31 cellular contexts compared by ENCODE assay signal in genomic region chr4:154308207-154308606, GRCh38.
DNase-seq lines count a peak whose midpoint lies in the region; ATAC-seq, FAIRE-seq and TF ChIP-seq lines count a peak whose summit lies in the region.
"Had no signal": no experiment of that assay in that cellular context is flagged by ENCODE, and none has a peak within 500 bp of the region (broad histone marks: within the 10 kb centered on the region; RNA-seq: fewer than 3 reads in every experiment).

No MANE protein-coding gene starts in this region.

- H3K9ac ChIP-seq in K562 (ENCODE audit: insufficient read depth in 1 of 2, low read depth in 2 of 2, low read length in 2 of 2) = no peak overlapping the region
- H3K9ac ChIP-seq: BLaER1; BLaER1 treated with 17β-estradiol and CSF1 and Interleukin-3, amounts not matched to agents 10 nM and 100 nM had no signal

- WGBS in K562 (ENCODE audit: insufficient coverage, low coverage, missing lambda C conversion rate) = 50% methylated on average over 1 of the region's 1 CpG

- POLR2A ChIA-PET in HEK293 (lab: Yijun Ruan, JAX) = no interaction called here
- POLR2A ChIA-PET in K562 (lab: Yijun Ruan, JAX) = no interaction called here

- no peaks in the 10 kb centered on the region for H3K9me1 ChIP-seq in K562 (ENCODE audit: control insufficient read depth, insufficient read depth, low read length)

- H4K20me1 ChIP-seq in K562 (replicated peaks; ENCODE audit: control insufficient read depth, insufficient read depth, low read length) = no peaks in the 10 kb centered on the region
- H4K20me1 ChIP-seq: BLaER1; BLaER1 treated with 17β-estradiol and CSF1 and Interleukin-3, amounts not matched to agents 10 nM and 100 nM had no signal

- no peak overlapping the region for H3K27ac ChIP-seq in HEK293 (ENCODE audit: extremely low read depth, low read depth, low read length)
- H3K27ac ChIP-seq in K562 (ENCODE audit: extremely low read depth, low read depth, low read length) = no peak overlapping the region
- H3K27ac ChIP-seq: 22Rv1; A549; BLaER1; BLaER1 treated with 17β-estradiol and CSF1 and Interleukin-3, amounts not matched to agents 10 nM and 100 nM; C4-2B had no signal

- in situ Hi-C loops in K562 (cut with MboI) = no loop called here

- no peak for ATAC-seq in K562
- ATAC-seq in left ventricle myocardium superior = no peak
- ATAC-seq: A549; CD8-positive, alpha-beta T cell had no signal

- H3K4me3 ChIP-seq in HEK293 (ENCODE audit: low read depth, low read length) (no peak overlapping the region), K562 (no peak overlapping the region)
- H3K4me3 ChIP-seq: A549; BLaER1; BLaER1 treated with 17β-estradiol and CSF1 and Interleukin-3, amounts not matched to agents 10 nM and 100 nM had no signal

- no peak overlapping the region for H2AFZ ChIP-seq in K562 (ENCODE audit: low read depth, low read length)

- H3K79me2 ChIP-seq in K562 (ENCODE audit: control insufficient read depth, insufficient read depth, low read length) = no peaks in the 10 kb centered on the region

- no peak for TF ChIP-seq POLR2A in K562 (conservative IDR thresholded peaks at IDR 0.05)

- intact Hi-C loops in K562 (cut with micrococcal nuclease) = no loop called here
- intact Hi-C loops in left ventricle myocardium superior (cut with micrococcal nuclease) = no loop called here

- H3K27me3 ChIP-seq in K562 (ENCODE audit: control insufficient read depth in 2 of 2, insufficient read depth in 2 of 2, low read length in 2 of 2) = no peaks in the 10 kb centered on the region
- H3K27me3 ChIP-seq: BE2C; BLaER1; BLaER1 treated with 17β-estradiol and CSF1 and Interleukin-3, amounts not matched to agents 10 nM and 100 nM had no signal

- no peaks in the 10 kb centered on the region for H3K36me3 ChIP-seq in HEK293 (ENCODE audit: control insufficient read depth in 2 of 2, insufficient read depth in 1 of 2, low read length in 2 of 2)
- H3K36me3 ChIP-seq in K562 (ENCODE audit: control insufficient read depth, insufficient read depth, low read length) = no peaks in the 10 kb centered on the region
- H3K36me3 ChIP-seq: BE2C had no signal

- TF ChIP-seq CTCF in HEK293 (tag by site-specific recombination; IDR thresholded peaks at IDR 0.05) (no peak), K562 (IDR thresholded peaks at IDR 0.05 in 2 of 3, conservative IDR thresholded peaks at IDR 0.05 in 1 of 3; ENCODE audit: insufficient read depth in 2 of 3, low read depth in 1 of 3, low read length in 3 of 3) (no peak)

- H3K9me3 ChIP-seq in HEK293 (ENCODE audit: control insufficient read depth, insufficient read depth, low read depth, low read length) = no peaks in the 10 kb centered on the region
- no peaks in the 10 kb centered on the region for H3K9me3 ChIP-seq in K562 (replicated peaks; ENCODE audit: control insufficient read depth, insufficient read depth, low read depth, low read length)
- H3K9me3 ChIP-seq: A549, BE2C, BLaER1, Caco-2 had no signal

- H3K4me1 ChIP-seq in HEK293 (ENCODE audit: control insufficient read depth, insufficient read depth, low read length) = no peaks in the 10 kb centered on the region
- no peaks in the 10 kb centered on the region for H3K4me1 ChIP-seq in K562 (replicated peaks in 1 of 2; ENCODE audit: control insufficient read depth in 2 of 2, insufficient read depth in 2 of 2, low read length in 2 of 2)
- H3K4me1 ChIP-seq: A549; BE2C; BLaER1 treated with 17β-estradiol and CSF1 and Interleukin-3, amounts not matched to agents 10 nM and 100 nM; Caco-2 had no signal

- H3K4me2 ChIP-seq in K562 (ENCODE audit: insufficient read depth, low read length) = no peak overlapping the region
- H3K4me2 ChIP-seq: A549; BLaER1; BLaER1 treated with 17β-estradiol and CSF1 and Interleukin-3, amounts not matched to agents 10 nM and 100 nM had no signal

- no TSS peak for BruUV-seq in K562 (replicated peaks; lab: Mats Ljungman, UMichigan)

- no peak for FAIRE-seq in K562 (lab: Jason Lieb, UNC)
- FAIRE-seq: A204.1, A549, D721Med had no signal

- CTCF ChIA-PET in HEK293 (lab: Yijun Ruan, JAX) (no interaction called here), K562 (lab: Yijun Ruan, JAX; ENCODE audit: low intra/inter-chr PET ratio) (no interaction called here)

- TF ChIP-seq EP300 in K562 (IDR thresholded peaks at IDR 0.05; ENCODE audit: low read length) = no peak

- TF ChIP-seq RAD21 in K562 (CRISPR knock-in tag; conservative IDR thresholded peaks at IDR 0.05 in 1 of 2, IDR thresholded peaks at IDR 0.05 in 1 of 2) = no peak

- DNase-seq in K562 (ENCODE audit: extremely low read depth in 1 of 4, low spot score in 3 of 4) (no peak), left ventricle myocardium superior (no peak), T-helper 1 cell (no peak)
- DNase-seq: 8988T; ACHN; AML-193; BE2C; C1 segment of cervical spinal cord; Caco-2; Calu3; CD4-positive, alpha-beta memory T cell; CD4-positive, alpha-beta T cell; CD4-positive, CD25-positive, alpha-beta regulatory T cell; CD8-positive, alpha-beta memory T cell; CD8-positive, alpha-beta T cell; COR-L47; DMS 273 treated with DMSO at 0.1 percent for 48 hours; DMS153; DMS53; DMS79; DMS79 treated with DMSO at 0.1 percent for 48 hours; DND-41; EL had no signal

TF ChIP-seq in HEK293, 187 proteins besides CTCF, POLR2A, EP300 and RAD21:
- TF ChIP-seq ZNF707 (tag by site-specific recombination; IDR thresholded peaks at IDR 0.05) = peak; percentile 83
- no peak for TF ChIP-seq ZNF354C (tag by site-specific recombination; IDR thresholded peaks at IDR 0.05; ENCODE audit: borderline replicate concordance, low read depth)

TF ChIP-seq in K562, 482 proteins besides CTCF, POLR2A, EP300 and RAD21:
- TF ChIP-seq PHF20 (IDR thresholded peaks at IDR 0.05; ENCODE audit: partially characterized antibody) = no peak
- TF ChIP-seq ZNF707 (CRISPR knock-in tag; conservative IDR thresholded peaks at IDR 0.05) = peak; percentile 85
TF ChIP-seq in K562: peak in this region for 1.

Comparison
In these comparisons a context has a peak if more than half of its experiments do, and no peak if none do; other contexts are left out.
1. Of the 44 proteins assayed by ChIP-seq in both K562 and HEK293: peak only in K562: none; only in HEK293: none; in both: ZNF707; in neither: 43.